ENCODE assay signal across 12 cellular contexts in the genomic region with DNA sequence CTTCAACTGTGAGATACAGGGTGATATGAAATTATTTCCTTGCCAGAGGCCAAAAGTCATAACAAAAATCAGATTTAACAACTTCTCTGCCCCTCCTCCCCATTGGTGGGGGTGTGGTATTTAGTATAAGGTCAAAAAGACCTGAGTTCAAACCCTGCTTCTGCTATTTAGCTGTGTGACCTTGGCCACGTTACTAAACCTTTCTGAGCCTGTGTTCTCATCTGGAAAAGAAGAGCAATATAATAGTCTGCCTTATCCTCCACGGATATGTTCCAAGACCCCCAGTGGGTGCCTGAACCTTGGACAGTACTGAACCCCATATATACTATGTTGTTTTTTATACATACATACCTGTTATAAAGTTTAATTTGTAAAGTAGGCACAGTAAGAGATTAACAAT. TPM values are rescaled to one million over a fixed set of nuclear protein-coding genes. Genes with fewer than 3 reads are reported as not detected.
DNase-seq lines count a peak whose midpoint lies in the region; ATAC-seq and TF ChIP-seq lines count a peak whose summit lies in the region.
"Had no signal": no experiment of that assay in that cellular context is flagged by ENCODE, and none has a peak within 500 bp of the region (broad histone marks: within the 10 kb centered on the region; RNA-seq: fewer than 3 reads in every experiment).

No MANE protein-coding gene starts in this region.

- H3K4me1 ChIP-seq in breast epithelium (no peaks in the 10 kb centered on the region), upper lobe of right lung (peaks cover 64% of the 10 kb centered on the region)

- H3K4me1 Mint-ChIP-seq in MCF 10A (ENCODE audit: insufficient read depth, unreplicated experiment), result peaks cover 34% of the 10 kb centered on the region

- no peaks in the 10 kb centered on the region for H3K27me3 Mint-ChIP-seq in MCF 10A (ENCODE audit: insufficient read depth, unreplicated experiment)

- no peak overlapping the region for H3K27ac ChIP-seq in breast epithelium
- H3K27ac ChIP-seq in upper lobe of right lung, result no peak overlapping the region
- H3K27ac ChIP-seq: thyroid gland had no signal

- intact Hi-C loops in MCF 10A (cut with micrococcal nuclease), result no loop called here
- intact Hi-C loops in breast epithelium (cut with DNase I; ENCODE audit: low total_unique reads), result no loop called here
- intact Hi-C loops in upper lobe of right lung (cut with DNase I), result no loop called here

- CTCF ChIA-PET in MCF 10A (lab: Yijun Ruan, JAX), result no interaction called here

- DNase-seq in MCF 10A (ENCODE audit: unreplicated experiment) (no peak), breast epithelium (ENCODE audit: low spot score in 2 of 2) (no peak), astrocyte of the cerebellum (ENCODE audit: low read depth) (no peak), myocyte (ENCODE audit: low read depth) (peak; percentile 42), upper lobe of right lung (no peak), glomerular visceral epithelial cell (ENCODE audit: extremely low spot score) (no peak), inferior parietal cortex (ENCODE audit: extremely low spot score) (no peak), NCI-H774 (lab: John Stamatoyannopoulos, UW) (no peak)
- DNase-seq: ACHN, mesendoderm, thyroid gland had no signal

- H3K36me3 Mint-ChIP-seq in MCF 10A (ENCODE audit: insufficient read depth, unreplicated experiment), result peaks cover 25% of the 10 kb centered on the region

- TF ChIP-seq POLR2A in breast epithelium (IDR thresholded peaks at IDR 0.05), result no peak

- no peak overlapping the region for H3K4me3 Mint-ChIP-seq in MCF 10A (ENCODE audit: unreplicated experiment)

- no TSS peak for BruUV-seq in MCF 10A (replicated peaks; lab: Mats Ljungman, UMichigan)

- in situ Hi-C loops in astrocyte of the cerebellum (cut with HindIII; ENCODE audit: low sequenced_read_pairs), result no loop called here

- peak overlapping the region; percentile 3 for H3K27ac Mint-ChIP-seq in MCF 10A (ENCODE audit: low read depth, unreplicated experiment)

- H3K4me3 ChIP-seq in breast epithelium (peak overlapping the region in 1 of 3 donors; percentile 36), astrocyte of the cerebellum (ENCODE audit: low read depth, low read length) (peak overlapping the region; percentile 96), upper lobe of right lung (peak overlapping the region; percentile 99)
- H3K4me3 ChIP-seq: thyroid gland had no signal

- H3K27me3 ChIP-seq in breast epithelium (no peaks in the 10 kb centered on the region), upper lobe of right lung (no peaks in the 10 kb centered on the region)
- H3K27me3 ChIP-seq: thyroid gland had no signal

- POLR2A ChIA-PET in MCF 10A (lab: Yijun Ruan, JAX), result interaction anchor here (1.2 to 6.0 kb wide), 2 partner anchors 13 to 82 kb away, joined by 3 to 90 read pairs; no protein-coding TSS in a partner anchor

- ATAC-seq in upper lobe of right lung, result no peak
- ATAC-seq: sciatic nerve had no signal

- no peak for TF ChIP-seq CTCF in MCF 10A (IDR thresholded peaks at IDR 0.05; ENCODE audit: unreplicated experiment)
- no peak for TF ChIP-seq CTCF in breast epithelium (IDR thresholded peaks at IDR 0.05)
- no peak for TF ChIP-seq CTCF in astrocyte of the cerebellum (IDR thresholded peaks at IDR 0.05; ENCODE audit: low read depth, low read length, missing control alignments)
- no peak for TF ChIP-seq CTCF in upper lobe of right lung (IDR thresholded peaks at IDR 0.05)

- H3K36me3 ChIP-seq in breast epithelium (no peaks in the 10 kb centered on the region), upper lobe of right lung (peaks cover 14% of the 10 kb centered on the region)
- H3K36me3 ChIP-seq: thyroid gland had no signal

- H3K9me3 ChIP-seq in breast epithelium (no peaks in the 10 kb centered on the region), upper lobe of right lung (no peaks in the 10 kb centered on the region)
- H3K9me3 ChIP-seq: thyroid gland had no signal

- H3K9me3 Mint-ChIP-seq in MCF 10A (ENCODE audit: unreplicated experiment), result no peaks in the 10 kb centered on the region

RNA-seq across cellular contexts. Expression of gene CDC42EP3, which starts 3.7 kb away (rescaled TPM):
- total RNA-seq in MCF 10A (2022), result 55.4 and 61.3 TPM in 2 replicates
- total RNA-seq in breast epithelium, result 10 to 100 TPM; 19.5 to 35.7 (median 35.7) TPM
- 149 and 184 TPM in 2 replicates for total RNA-seq in myocyte
- 161 TPM for polyA plus RNA-seq in myocyte (2012)
- 71.1 TPM for total RNA-seq in upper lobe of right lung
